In genomic region chr6:71288228-71289038, GRCh38 we compare ENCODE assay signal across 8 cellular contexts. TPM values are rescaled to one million over a fixed set of nuclear protein-coding genes. Genes with fewer than 3 reads are reported as not detected.
A peak's percentile ranks its signal among the peaks of the same experiment; 100 is the strongest.
DNase-seq lines count a peak whose midpoint lies in the region; ATAC-seq and TF ChIP-seq lines count a peak whose summit lies in the region.

Gene OGFRL1, plus strand, starts transcription at chr6:71288811. Its CDS starts 126 bp downstream, at chr6:71288937.

- H3K4me2 ChIP-seq in Karpas-422 (ENCODE audit: low read depth, low read length, poor library complexity, severe bottlenecking), result peak within 1 kb of the TSS; percentile 91

- peak within 1 kb of the TSS; percentile 92 for H3K9ac ChIP-seq in Karpas-422 (ENCODE audit: low read length)

- H3K9me2 ChIP-seq in Karpas-422 (replicated peaks; ENCODE audit: insufficient read depth, low read length), result no peaks in the 10 kb centered on the region

- peak within 1 kb of the TSS; percentile 87; the same call in 1 of the 2 replicates for H2AFZ ChIP-seq in Karpas-422 (ENCODE audit: low read length)

- peaks cover 44% of the 10 kb centered on the region for H3K79me2 ChIP-seq in Karpas-422 (ENCODE audit: low read length)

- peak within 1 kb of the TSS; percentile 59 for H3K27ac Mint-ChIP-seq in activated T-helper 2 cell treated with anti-CD3 and anti-CD28 coated beads, Interferon-gamma antibody, Interleukin-2, Interleukin-4, amounts not matched to agents 10 μg/mL and 5 μg/mL and 100 μg/mL, durations not matched to agents 14 hours and 24 hours and 36 hours
- peak within 1 kb of the TSS; percentile 63 to 84 for H3K27ac Mint-ChIP-seq in natural killer cell treated with Interleukin-12 subunit alpha and Interleukin-12 subunit beta and Interleukin-15 and Interleukin-18, amount 100 ng/mL, for 72 hours
- peak within 1 kb of the TSS; percentile 76 for H3K27ac Mint-ChIP-seq in stimulated activated naive CD8-positive, alpha-beta T cell treated with anti-CD3 and anti-CD28 coated beads, Interleukin-15, Interleukin-2, amounts not matched to agents 100 ng/mL and 50 ng/mL, for 24 hours

- H3K9me3 Mint-ChIP-seq in activated T-helper 2 cell treated with anti-CD3 and anti-CD28 coated beads, Interferon-gamma antibody, Interleukin-2, Interleukin-4, amounts not matched to agents 10 μg/mL and 5 μg/mL and 100 μg/mL, durations not matched to agents 14 hours and 24 hours and 36 hours, result no peaks in the 10 kb centered on the region
- H3K9me3 Mint-ChIP-seq in natural killer cell treated with Interleukin-12 subunit alpha and Interleukin-12 subunit beta and Interleukin-15 and Interleukin-18, amount 100 ng/mL, for 72 hours, result no peaks in the 10 kb centered on the region
- no peaks in the 10 kb centered on the region for H3K9me3 Mint-ChIP-seq in stimulated activated naive CD8-positive, alpha-beta T cell treated with anti-CD3 and anti-CD28 coated beads, Interleukin-15, Interleukin-2, amounts not matched to agents 100 ng/mL and 50 ng/mL, for 24 hours

- H3K36me3 Mint-ChIP-seq in activated T-helper 2 cell treated with anti-CD3 and anti-CD28 coated beads, Interferon-gamma antibody, Interleukin-2, Interleukin-4, amounts not matched to agents 10 μg/mL and 5 μg/mL and 100 μg/mL, durations not matched to agents 14 hours and 24 hours and 36 hours (ENCODE audit: low read depth), result no peaks in the 10 kb centered on the region
- H3K36me3 Mint-ChIP-seq in natural killer cell treated with Interleukin-12 subunit alpha and Interleukin-12 subunit beta and Interleukin-15 and Interleukin-18, amount 100 ng/mL, for 72 hours, result peaks cover 1% of the 10 kb centered on the region
- peaks cover 8% of the 10 kb centered on the region for H3K36me3 Mint-ChIP-seq in stimulated activated naive CD8-positive, alpha-beta T cell treated with anti-CD3 and anti-CD28 coated beads, Interleukin-15, Interleukin-2, amounts not matched to agents 100 ng/mL and 50 ng/mL, for 24 hours (ENCODE audit: low read depth)

- peak within 1 kb of the TSS; percentile 77 for H3K4me3 Mint-ChIP-seq in activated T-helper 2 cell treated with anti-CD3 and anti-CD28 coated beads, Interferon-gamma antibody, Interleukin-2, Interleukin-4, amounts not matched to agents 10 μg/mL and 5 μg/mL and 100 μg/mL, durations not matched to agents 14 hours and 24 hours and 36 hours (ENCODE audit: low read depth)
- peak within 1 kb of the TSS; percentile 86 for H3K4me3 Mint-ChIP-seq in natural killer cell treated with Interleukin-12 subunit alpha and Interleukin-12 subunit beta and Interleukin-15 and Interleukin-18, amount 100 ng/mL, for 72 hours
- peak within 1 kb of the TSS; percentile 84 for H3K4me3 Mint-ChIP-seq in stimulated activated naive CD8-positive, alpha-beta T cell treated with anti-CD3 and anti-CD28 coated beads, Interleukin-15, Interleukin-2, amounts not matched to agents 100 ng/mL and 50 ng/mL, for 24 hours

- H3K4me3 ChIP-seq in Karpas-422 (ENCODE audit: low read length) (peak within 1 kb of the TSS; percentile 72), fibroblast of pulmonary artery (replicated peaks; ENCODE audit: low read depth, low read length) (peak within 1 kb of the TSS; percentile 69)

- H3K36me3 ChIP-seq in Karpas-422 (ENCODE audit: insufficient read depth, low read length), result peaks cover 17% of the 10 kb centered on the region; the same call in 1 of the 2 replicates

- no peaks in the 10 kb centered on the region for H3K9me3 ChIP-seq in Karpas-422 (ENCODE audit: low read length)

- DNase-seq in Daoy (ENCODE audit: low read depth), result peak; percentile 90
- DNase-seq in Karpas-422, result peak; percentile 93
- DNase-seq in RPMI8226, result peak; percentile 96
- DNase-seq in activated T-helper 2 cell treated with anti-CD3 and anti-CD28 coated beads, Interferon-gamma antibody, Interleukin-2, Interleukin-4, amounts not matched to agents 10 μg/mL and 5 μg/mL and 100 μg/mL, durations not matched to agents 14 hours and 24 hours and 36 hours (ENCODE audit: low spot score), result peak; percentile 64
- DNase-seq in fibroblast of pulmonary artery (ENCODE audit: low read depth), result peak; percentile 68
- DNase-seq in natural killer cell treated with Interleukin-12 subunit alpha and Interleukin-12 subunit beta and Interleukin-15 and Interleukin-18, amount 100 ng/mL, for 72 hours (ENCODE audit: low spot score), result peak; percentile 82

- H3K27me3 ChIP-seq in Karpas-422 (ENCODE audit: low read length), result no peaks in the 10 kb centered on the region

- ATAC-seq in GM21786 (IDR thresholded peaks at IDR 0.05; ENCODE audit: unreplicated experiment), result peak; percentile 76
- peak; percentile 92 to 95 for ATAC-seq in natural killer cell treated with Interleukin-12 subunit alpha and Interleukin-12 subunit beta and Interleukin-15 and Interleukin-18, amount 100 ng/mL, for 72 hours

- peaks cover 24% of the 10 kb centered on the region for H3K4me1 Mint-ChIP-seq in activated T-helper 2 cell treated with anti-CD3 and anti-CD28 coated beads, Interferon-gamma antibody, Interleukin-2, Interleukin-4, amounts not matched to agents 10 μg/mL and 5 μg/mL and 100 μg/mL, durations not matched to agents 14 hours and 24 hours and 36 hours (ENCODE audit: low read depth)
- H3K4me1 Mint-ChIP-seq in natural killer cell treated with Interleukin-12 subunit alpha and Interleukin-12 subunit beta and Interleukin-15 and Interleukin-18, amount 100 ng/mL, for 72 hours (ENCODE audit: low read depth in 2 of 2), result peaks cover 37 to 49% of the 10 kb centered on the region in 2 donors
- H3K4me1 Mint-ChIP-seq in stimulated activated naive CD8-positive, alpha-beta T cell treated with anti-CD3 and anti-CD28 coated beads, Interleukin-15, Interleukin-2, amounts not matched to agents 100 ng/mL and 50 ng/mL, for 24 hours (ENCODE audit: low read depth), result peaks cover 42% of the 10 kb centered on the region

- H4K20me1 ChIP-seq in Karpas-422 (ENCODE audit: insufficient read depth, low read depth, low read length), result peaks cover 14% of the 10 kb centered on the region; the same call in 1 of the 2 replicates

- H3K27me3 Mint-ChIP-seq in activated T-helper 2 cell treated with anti-CD3 and anti-CD28 coated beads, Interferon-gamma antibody, Interleukin-2, Interleukin-4, amounts not matched to agents 10 μg/mL and 5 μg/mL and 100 μg/mL, durations not matched to agents 14 hours and 24 hours and 36 hours (ENCODE audit: low read depth), result peaks cover 35% of the 10 kb centered on the region
- H3K27me3 Mint-ChIP-seq in natural killer cell treated with Interleukin-12 subunit alpha and Interleukin-12 subunit beta and Interleukin-15 and Interleukin-18, amount 100 ng/mL, for 72 hours, result no peaks in the 10 kb centered on the region
- no peaks in the 10 kb centered on the region for H3K27me3 Mint-ChIP-seq in stimulated activated naive CD8-positive, alpha-beta T cell treated with anti-CD3 and anti-CD28 coated beads, Interleukin-15, Interleukin-2, amounts not matched to agents 100 ng/mL and 50 ng/mL, for 24 hours

- no peak for TF ChIP-seq CTCF in fibroblast of pulmonary artery (IDR thresholded peaks at IDR 0.05; ENCODE audit: low read length, missing control alignments)

- peaks cover 59% of the 10 kb centered on the region for H3K4me1 ChIP-seq in Karpas-422 (ENCODE audit: low read length)

- H3K27ac ChIP-seq in Karpas-422 (ENCODE audit: low read length), result peak within 1 kb of the TSS; percentile 99

- intact Hi-C loops in activated T-helper 2 cell treated with anti-CD3 and anti-CD28 coated beads, Interferon-gamma antibody, Interleukin-2, Interleukin-4, amounts not matched to agents 10 μg/mL and 5 μg/mL and 100 μg/mL, durations not matched to agents 14 hours and 24 hours and 36 hours (cut with micrococcal nuclease), result loop anchor here (5.0 kb wide), 1 partner anchor 59 kb away; no protein-coding TSS in a partner anchor

RNA-seq across cellular contexts. Expression of gene OGFRL1, which starts in this region (rescaled TPM):
- 3.7 TPM in 2 replicates for total RNA-seq in Daoy (2014; rRNA removed; shearing (Covaris generic))
- total RNA-seq in Karpas-422 (2014; rRNA removed; shearing (Covaris generic); ENCODE audit: low replicate concordance), result 31.0 and 59.9 TPM in 2 replicates
- total RNA-seq in activated T-helper 2 cell treated with anti-CD3 and anti-CD28 coated beads, Interferon-gamma antibody, Interleukin-2, Interleukin-4, amounts not matched to agents 10 μg/mL and 5 μg/mL and 100 μg/mL, durations not matched to agents 14 hours and 24 hours and 36 hours, result 2.9 and 3.3 TPM in 2 replicates
- 1 to 10 TPM; 9.0 to 9.1 TPM for total RNA-seq in natural killer cell treated with Interleukin-12 subunit alpha and Interleukin-12 subunit beta and Interleukin-15 and Interleukin-18, amount 100 ng/mL, for 72 hours

Comparison
In these comparisons a context has a peak if more than half of its experiments do, and no peak if none do; other contexts are left out.
1. Peak in every context shown above with its lines: DNase-seq, ATAC-seq, H3K4me3 ChIP-seq and H3K27ac ChIP-seq.